8 cellular contexts compared by ENCODE assay signal in the genomic region with DNA sequence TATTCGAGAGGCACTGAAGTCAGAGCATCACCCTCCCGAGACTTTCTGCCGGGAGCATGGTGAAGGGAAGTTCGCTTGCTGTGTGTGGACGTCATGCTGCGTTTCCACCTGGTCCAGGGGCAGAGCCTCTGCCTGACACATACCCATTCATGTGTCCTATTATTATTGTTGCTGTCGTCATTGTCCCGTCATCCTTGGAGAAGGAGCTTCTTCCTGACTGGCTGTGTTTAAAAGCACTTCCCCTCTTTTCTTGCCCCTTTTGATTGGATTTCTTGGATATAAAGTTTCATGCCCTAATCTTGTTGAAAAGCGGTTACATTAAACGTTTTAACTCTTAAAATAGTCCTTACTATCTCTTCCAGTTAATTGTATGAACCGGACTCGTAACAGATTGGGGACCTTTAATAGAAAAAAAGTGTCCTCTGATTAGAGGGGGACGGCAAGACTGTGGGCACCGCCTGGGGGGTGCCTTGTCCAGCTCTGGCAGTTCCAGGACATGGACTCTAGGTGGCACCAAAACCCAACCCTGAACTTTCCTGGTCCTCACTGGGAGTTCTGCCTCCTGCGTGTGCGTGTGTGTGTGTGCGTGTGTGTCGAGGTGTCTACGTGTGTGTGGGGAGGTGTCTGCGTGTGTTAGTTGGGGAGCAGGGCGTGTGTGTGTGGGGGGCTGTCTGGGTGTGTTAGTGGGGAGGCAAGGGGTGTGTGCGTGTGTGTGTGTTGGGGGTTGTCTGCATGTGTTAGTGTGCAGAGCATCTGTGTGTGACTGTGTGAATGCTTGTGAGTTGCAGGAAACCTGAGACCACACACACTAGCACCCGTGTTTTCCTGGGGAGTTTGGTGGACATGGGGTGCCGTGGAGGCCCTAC.
DNase-seq lines count a peak whose midpoint lies in the region; ATAC-seq, FAIRE-seq and TF ChIP-seq lines count a peak whose summit lies in the region.

No MANE protein-coding gene starts in this region.

- ATAC-seq in left cardiac atrium (peak; percentile 42 to 65), GM21723 (IDR thresholded peaks at IDR 0.05; ENCODE audit: unreplicated experiment) (no peak), GM19455 (IDR thresholded peaks at IDR 0.05; ENCODE audit: unreplicated experiment) (no peak)

- TF ChIP-seq CTCF in D721Med (IDR thresholded peaks at IDR 0.05; ENCODE audit: insufficient read depth, missing control alignments), result peak; percentile 77

- no peaks in the 10 kb centered on the region for H3K9me3 ChIP-seq in adipocyte (ENCODE audit: control insufficient read depth, low read length)

- in situ Hi-C loops in SK-MEL-5 (cut with HindIII; ENCODE audit: low pct_unique_long_range_greater_than_20kb, low sequenced_read_pairs), result no loop called here

- intact Hi-C loops in left cardiac atrium (cut with DNase I), result loop anchor here in 1 of 2 donors (5.0 kb wide), 1 partner anchor 128 kb away; no protein-coding TSS in a partner anchor

- H3K27me3 ChIP-seq in adipocyte (replicated peaks; ENCODE audit: control insufficient read depth, insufficient read depth, low read length), result no peaks in the 10 kb centered on the region

- H3K36me3 ChIP-seq in adipocyte (ENCODE audit: control insufficient read depth, insufficient read depth, low read length, severe bottlenecking), result no peaks in the 10 kb centered on the region

- no peaks in the 10 kb centered on the region for H3K4me1 ChIP-seq in adipocyte (ENCODE audit: control insufficient read depth, insufficient read depth, low read length)

- no peak overlapping the region for H3K4me3 ChIP-seq in adipocyte (ENCODE audit: low read length)
- no peak overlapping the region for H3K4me3 ChIP-seq in skeletal muscle cell (ENCODE audit: low read depth, low read length)

- no peak for FAIRE-seq in D721Med (lab: Jason Lieb, UNC)

- no peak for DNase-seq in D721Med (ENCODE audit: insufficient read length, low spot score)
- DNase-seq in KG1 (lab: John Stamatoyannopoulos, UW), result peak; percentile 42
- peak; percentile 59 for DNase-seq in SK-MEL-5 (ENCODE audit: low read depth, low spot score)
- peak; percentile 85 for DNase-seq in adipocyte (ENCODE audit: low read depth)
- DNase-seq in left cardiac atrium, result peak; percentile 71
- peak; percentile 56 for DNase-seq in skeletal muscle cell (ENCODE audit: low read depth)

- H3K9ac ChIP-seq in adipocyte (ENCODE audit: low read length), result peak overlapping the region; percentile 16

Comparison
In these comparisons a context has a peak if more than half of its experiments do, and no peak if none do; other contexts are left out.
1. ATAC-seq: peak in left cardiac atrium (2 of 2); none in GM21723 (single experiment) and GM19455 (single experiment).